24 cellular contexts compared by ENCODE assay signal in genomic region chr16:72865258-72865657, GRCh38.
"Had no signal": no experiment of that assay in that cellular context is flagged by ENCODE, and none has a peak within 500 bp of the region (broad histone marks: within the 10 kb centered on the region; RNA-seq: fewer than 3 reads in every experiment).

No MANE protein-coding gene starts in this region.

- DNase-seq: naive thymus-derived CD4-positive, alpha-beta T cell; natural killer cell; occipital lobe; pancreas; retina; right lobe of liver; sigmoid colon; small intestine; stimulated activated CD4-positive, alpha-beta T cell treated with anti-CD3 and anti-CD28 coated beads, Interleukin-15, amount 100 ng/mL, for 24 hours; stimulated activated CD4-positive, alpha-beta T cell treated with anti-CD3 and anti-CD28 coated beads, Interleukin-2, amount 100 ng/mL, for 24 hours; stimulated activated CD4-positive, alpha-beta T cell treated with anti-CD3 and anti-CD28 coated beads, Interleukin-2, amount 100 ng/mL, for 48 hours; stimulated activated CD4-positive, alpha-beta T cell treated with anti-CD3 and anti-CD28 coated beads, Interleukin-4, amount 100 ng/mL, for 24 hours; stimulated activated naive B cell treated with anti-CD40 and anti-IgM and Interleukin-4, amounts not matched to agents 10 μg/mL and 1 μg/mL and 100 μg/mL, for 72 hours; stimulated activated naive CD4-positive, alpha-beta T cell treated with Interleukin-2 at 50 U/mL for 16 hours; stomach; upper lobe of left lung; uterus had no signal

- H3K36me3 ChIP-seq: neural progenitor cell, pancreas, prostate gland, right atrium auricular region, right lobe of liver, sigmoid colon, thyroid gland, uterus had no signal

- H3K27ac ChIP-seq: neural progenitor cell, pancreas, prostate gland, right atrium auricular region, right lobe of liver, sigmoid colon, stomach, thoracic aorta, thyroid gland, tibial nerve, upper lobe of left lung, uterus had no signal

- H3K9me3 ChIP-seq: pancreas, prostate gland, right atrium auricular region, right lobe of liver, sigmoid colon, stomach, thoracic aorta, thyroid gland, tibial nerve, upper lobe of left lung, uterus had no signal

- H3K27me3 ChIP-seq: pancreas, right atrium auricular region, right lobe of liver, sigmoid colon, stomach, thyroid gland, tibial nerve, upper lobe of left lung, uterus had no signal

- H3K4me3 ChIP-seq: neural progenitor cell, pancreas, prostate gland, right atrium auricular region, right lobe of liver, sigmoid colon, stomach, thoracic aorta, thyroid gland, tibial nerve, upper lobe of left lung, uterus had no signal

- ATAC-seq: naive thymus-derived CD4-positive, alpha-beta T cell; natural killer cell; pancreas; right lobe of liver; stimulated activated effector memory CD8-positive, alpha-beta T cell treated with anti-CD3 and anti-CD28 coated beads, Interleukin-12 subunit alpha, Interleukin-12 subunit beta, amount 100 ng/mL, for 72 hours; stimulated activated naive B cell treated with anti-CD40 and anti-IgM and Interleukin-4, amounts not matched to agents 10 μg/mL and 1 μg/mL and 100 μg/mL, for 72 hours had no signal

- H3K4me1 ChIP-seq: neural progenitor cell, pancreas, prostate gland, right atrium auricular region, right lobe of liver, stomach, upper lobe of left lung, uterus had no signal
